Comparison of ENCODE assay signal across 8 cellular contexts in the genomic region with DNA sequence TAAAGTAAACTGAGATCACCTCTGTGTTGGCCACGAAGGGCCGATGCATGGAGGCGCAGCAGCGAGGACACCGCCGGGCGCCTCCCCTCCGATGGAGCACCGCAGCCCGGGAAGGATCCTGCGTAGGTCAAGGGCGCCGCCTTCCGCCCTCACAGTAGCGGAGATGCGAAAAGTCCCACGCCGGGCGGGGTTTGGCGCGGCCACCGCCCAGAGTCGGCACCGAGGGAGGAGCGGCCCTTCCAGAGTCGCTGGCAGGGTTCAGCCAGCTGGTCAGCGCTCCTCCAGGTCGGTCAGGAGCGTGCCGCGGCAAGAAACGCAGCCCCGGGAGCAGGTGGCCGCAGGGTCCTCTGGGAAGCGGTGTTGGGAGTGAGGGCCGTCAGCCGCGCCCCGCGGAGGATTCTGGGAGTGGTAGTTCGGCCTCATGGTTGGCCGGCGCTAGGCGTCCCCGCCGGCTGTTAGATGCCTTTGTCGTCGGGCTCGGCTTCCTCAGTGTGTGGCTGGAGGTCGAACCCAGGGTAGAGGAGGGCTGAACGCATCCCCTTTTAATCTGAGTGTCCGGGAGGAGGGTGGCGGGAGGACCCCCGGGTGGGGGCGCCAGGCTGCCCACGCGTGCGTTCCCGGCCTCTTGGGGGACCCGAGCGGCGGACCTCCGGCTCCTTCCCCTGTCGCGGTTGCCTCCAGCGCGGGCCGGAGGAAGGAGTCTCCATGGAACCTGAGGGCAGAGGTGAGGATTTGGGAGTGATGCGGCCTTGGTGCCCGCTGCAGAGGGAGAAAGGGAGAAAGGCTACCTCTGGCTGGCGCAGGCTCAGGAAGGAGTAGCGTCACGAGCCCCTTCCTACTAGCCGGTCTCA. TPM values are rescaled to one million over a fixed set of nuclear protein-coding genes. Genes with fewer than 3 reads are reported as not detected.
DNase-seq lines count a peak whose midpoint lies in the region; ATAC-seq and TF ChIP-seq lines count a peak whose summit lies in the region.

A gene (plus strand): TSS at position 411 of the 851 bp plus-strand sequence. CDS start 295 bp downstream, at position 706.

- ATAC-seq in HG02571 (IDR thresholded peaks at IDR 0.05; ENCODE audit: unreplicated experiment) (peak; percentile 98), left cardiac atrium (peak; percentile 99), upper lobe of right lung (peak; percentile 99)

- no peak for TF ChIP-seq POLR2A in NB4 (IDR thresholded peaks at IDR 0.05; ENCODE audit: extremely low read depth, insufficient read length)
- TF ChIP-seq POLR2A in adrenal gland (IDR thresholded peaks at IDR 0.05), result peak; percentile 28 to 37

- peak; percentile 88 for DNase-seq in GM12865 (ENCODE audit: low read depth)
- peak; percentile 93 for DNase-seq in NB4 (ENCODE audit: low read depth)
- DNase-seq in SW480 (ENCODE audit: low spot score), result peak; percentile 90
- peak; percentile 84 to 92 (median 86) for DNase-seq in adrenal gland
- DNase-seq in left cardiac atrium, result peak; percentile 93
- peak; percentile 96 for DNase-seq in posterior vena cava (ENCODE audit: low spot score)
- DNase-seq in upper lobe of right lung, result peak; percentile 96

- peaks cover 0 to 6% (median 5%) of the 10 kb centered on the region in 3 donors for H3K9me3 ChIP-seq in adrenal gland (replicated peaks in 1 of 3)
- peaks cover 11% of the 10 kb centered on the region for H3K9me3 ChIP-seq in upper lobe of right lung

- H3K27ac ChIP-seq in adrenal gland (peak within 1 kb of the TSS in 4 of 5 donors; percentile 45 to 86 (median 71)), upper lobe of right lung (peak within 1 kb of the TSS; percentile 92)

- H3K27me3 ChIP-seq in adrenal gland (no peaks in the 10 kb centered on the region), upper lobe of right lung (no peaks in the 10 kb centered on the region)

- intact Hi-C loops in adrenal gland (cut with DNase I), result no loop called here
- intact Hi-C loops in left cardiac atrium (cut with DNase I), result loop anchor here in 1 of 2 donors (10.0 kb wide), 1 partner anchor 83 kb away; a partner anchor contains a TSS
- intact Hi-C loops in posterior vena cava (cut with DNase I), result no loop called here
- intact Hi-C loops in upper lobe of right lung (cut with DNase I), result no loop called here

- H3K4me3 ChIP-seq in GM12865 (ENCODE audit: low read depth, low read length), result peak within 1 kb of the TSS; percentile 61
- peak within 1 kb of the TSS; percentile 70 for H3K4me3 ChIP-seq in NB4 (ENCODE audit: low read depth, low read length)
- H3K4me3 ChIP-seq in adrenal gland, result peak within 1 kb of the TSS in 3 of 4 donors; percentile 32 to 81 (median 61)
- peak within 1 kb of the TSS; percentile 83 for H3K4me3 ChIP-seq in upper lobe of right lung

- H3K4me1 ChIP-seq in adrenal gland (replicated peaks in 1 of 2), result peaks cover 0 to 11% of the 10 kb centered on the region in 2 donors
- H3K4me1 ChIP-seq in upper lobe of right lung, result peaks cover 7% of the 10 kb centered on the region

- H3K36me3 ChIP-seq in adrenal gland (replicated peaks in 1 of 2) (no peaks in the 10 kb centered on the region), upper lobe of right lung (peaks cover 9% of the 10 kb centered on the region)

- WGBS in adrenal gland, 4 donors, result 0 to 2% (median 1%) methylated on average over 25 to 74 of the region's 74 CpGs

- TF ChIP-seq CTCF in GM12865 (IDR thresholded peaks at IDR 0.05; ENCODE audit: insufficient read depth, low read depth, low read length, missing control alignments) (peak; percentile 56), NB4 (IDR thresholded peaks at IDR 0.05; ENCODE audit: low read depth, low read length) (peak; percentile 20), adrenal gland (IDR thresholded peaks at IDR 0.05) (peak in 4 of 6 experiments; percentile 19 to 39 (median 30)), upper lobe of right lung (IDR thresholded peaks at IDR 0.05) (peak; percentile 37)

RNA-seq across cellular contexts. Expression of the gene that starts here (rescaled TPM):
- 1 to 10 TPM; 1.4 to 3.7 (median 2.2) TPM for total RNA-seq in adrenal gland
- polyA plus RNA-seq in adrenal gland, result under 1 TPM in 2 of 3 donors, not detected in 1; 0.32 to 0.73 TPM
- 1 to 10 TPM; 2.8 to 2.9 TPM for total RNA-seq in left cardiac atrium
- total RNA-seq in posterior vena cava, result 1 to 10 TPM; 4.1 to 4.8 TPM
- 3.8 TPM for total RNA-seq in upper lobe of right lung

Comparison
In these comparisons a context has a peak if more than half of its experiments do, and no peak if none do; other contexts are left out.
1. Peak in every context shown above with its lines: DNase-seq, ATAC-seq, H3K4me3 ChIP-seq and H3K27ac ChIP-seq.